ENCODE assay signal across 1 cellular context in the genomic region with DNA sequence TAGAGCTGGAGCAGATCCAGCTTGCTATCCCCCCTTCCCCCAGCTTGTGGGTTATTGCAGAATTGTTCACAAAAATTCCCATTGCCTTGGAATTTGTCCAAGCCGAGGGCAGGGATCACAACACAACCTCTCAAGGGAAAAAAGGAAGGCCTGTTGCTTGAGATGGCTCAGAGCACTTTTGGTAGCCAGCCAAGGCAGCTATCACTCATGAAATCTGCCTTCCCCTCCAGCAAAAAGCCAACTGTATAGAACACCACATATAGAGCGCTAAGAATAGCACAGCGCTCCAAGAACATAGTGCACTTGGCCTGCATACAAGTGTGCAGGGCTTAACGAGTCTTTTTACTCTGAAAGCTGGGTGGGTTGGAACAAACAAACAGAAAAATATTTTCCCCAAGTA.
TF ChIP-seq lines count a peak whose summit lies in the region.

No MANE protein-coding gene starts in this region.

TF ChIP-seq in WTC11, 78 proteins besides CTCF, POLR2A, EP300 and RAD21 (continued from another document):
- TF ChIP-seq, protein P1, sequence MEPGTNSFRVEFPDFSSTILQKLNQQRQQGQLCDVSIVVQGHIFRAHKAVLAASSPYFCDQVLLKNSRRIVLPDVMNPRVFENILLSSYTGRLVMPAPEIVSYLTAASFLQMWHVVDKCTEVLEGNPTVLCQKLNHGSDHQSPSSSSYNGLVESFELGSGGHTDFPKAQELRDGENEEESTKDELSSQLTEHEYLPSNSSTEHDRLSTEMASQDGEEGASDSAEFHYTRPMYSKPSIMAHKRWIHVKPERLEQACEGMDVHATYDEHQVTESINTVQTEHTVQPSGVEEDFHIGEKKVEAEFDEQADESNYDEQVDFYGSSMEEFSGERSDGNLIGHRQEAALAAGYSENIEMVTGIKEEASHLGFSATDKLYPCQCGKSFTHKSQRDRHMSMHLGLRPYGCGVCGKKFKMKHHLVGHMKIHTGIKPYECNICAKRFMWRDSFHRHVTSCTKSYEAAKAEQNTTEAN (CRISPR knock-in tag; IDR thresholded peaks at IDR 0.05) = no peak
